8 cellular contexts compared by ENCODE assay signal in the genomic region with DNA sequence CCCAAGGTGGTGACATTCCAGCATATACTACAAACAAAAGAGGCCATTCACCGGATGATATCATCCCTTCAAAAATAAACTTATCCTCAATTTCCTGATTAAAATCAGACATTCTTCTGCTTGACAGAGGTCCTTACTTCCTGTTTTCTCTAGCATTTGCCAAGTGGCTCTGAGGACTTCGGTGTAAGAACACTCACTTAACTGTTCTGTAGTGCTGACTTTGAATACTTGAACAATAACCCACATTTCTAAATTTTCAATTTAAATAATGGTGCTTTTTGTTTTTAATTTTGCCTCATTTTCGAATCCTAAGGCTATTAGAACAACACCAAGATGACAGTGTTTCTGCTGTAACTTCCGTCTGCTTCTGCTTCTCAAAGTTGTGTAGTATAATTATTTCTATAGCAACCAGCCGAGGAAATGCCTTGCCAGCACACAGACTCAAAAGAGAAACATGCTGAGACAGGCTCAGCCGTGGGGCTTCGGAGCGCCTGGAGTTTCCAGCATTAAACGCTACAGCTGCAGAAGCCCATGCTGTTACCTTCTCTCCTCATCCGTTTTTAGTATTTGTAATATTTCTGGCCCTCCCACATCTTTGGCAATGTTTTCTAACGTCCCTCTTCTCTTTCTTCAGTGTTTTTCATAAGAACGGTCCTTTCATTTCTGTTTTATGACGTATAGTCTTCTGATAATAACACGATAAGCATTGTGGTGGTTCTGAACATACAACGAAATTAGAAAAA. TPM values are rescaled to one million over a fixed set of nuclear protein-coding genes. Genes with fewer than 3 reads are reported as not detected.
DNase-seq lines count a peak whose midpoint lies in the region; ATAC-seq and TF ChIP-seq lines count a peak whose summit lies in the region.

No MANE protein-coding gene starts in this region.

- H3K4me3 ChIP-seq in lower leg skin (ENCODE audit: low read depth, poor library complexity, severe bottlenecking) = peak overlapping the region; percentile 13

- H3K27ac Mint-ChIP-seq in dendritic cell treated with granulocyte-macrophage colony-stimulating factor and Interleukin-4, amounts not matched to agents 40 ng/mL and 50 ng/mL, for 4 days = peak overlapping the region; percentile 96

- intact Hi-C loops in dendritic cell treated with granulocyte-macrophage colony-stimulating factor and Interleukin-4, amounts not matched to agents 40 ng/mL and 50 ng/mL, for 4 days (cut with micrococcal nuclease) = loop anchor here (1.0 to 10.0 kb wide), 2 partner anchors 19 to 1497 kb away; a partner anchor contains a TSS
- intact Hi-C loops in lower leg skin (cut with DNase I; ENCODE audit: low total_unique reads) = no loop called here

- no peaks in the 10 kb centered on the region for H3K27me3 Mint-ChIP-seq in dendritic cell treated with granulocyte-macrophage colony-stimulating factor and Interleukin-4, amounts not matched to agents 40 ng/mL and 50 ng/mL, for 4 days

- TF ChIP-seq POLR2A in lower leg skin (IDR thresholded peaks at IDR 0.05) = no peak

- DNase-seq in NCI-H2196 treated with DMSO at 0.1 percent for 48 hours (lab: John Stamatoyannopoulos, UW; ENCODE audit: unreplicated experiment) (peak; percentile 46), lower leg skin (ENCODE audit: low spot score in 2 of 2) (peak; percentile 90 to 93), NCI-H524 treated with DMSO at 0.1 percent for 48 hours (lab: John Stamatoyannopoulos, UW) (no peak)
- peak; percentile 68 for DNase-seq in activated CD4-positive, alpha-beta T cell treated with anti-CD3 and anti-CD28 coated beads, Interleukin-2, amount 50 U/mL, for 1 hour
- peak; percentile 65 for DNase-seq in stimulated activated CD4-positive, alpha-beta T cell treated with anti-CD3 and anti-CD28 coated beads, Interleukin-4, amount 100 ng/mL, for 24 hours

- H3K9me3 Mint-ChIP-seq in dendritic cell treated with granulocyte-macrophage colony-stimulating factor and Interleukin-4, amounts not matched to agents 40 ng/mL and 50 ng/mL, for 4 days = no peaks in the 10 kb centered on the region

- peaks cover 26% of the 10 kb centered on the region for H3K4me1 Mint-ChIP-seq in dendritic cell treated with granulocyte-macrophage colony-stimulating factor and Interleukin-4, amounts not matched to agents 40 ng/mL and 50 ng/mL, for 4 days (ENCODE audit: low read depth)

- TF ChIP-seq CTCF in lower leg skin (IDR thresholded peaks at IDR 0.05) = no peak

- H3K4me3 Mint-ChIP-seq in dendritic cell treated with granulocyte-macrophage colony-stimulating factor and Interleukin-4, amounts not matched to agents 40 ng/mL and 50 ng/mL, for 4 days = peak overlapping the region; percentile 80

- ATAC-seq in GM18517 (IDR thresholded peaks at IDR 0.05; ENCODE audit: unreplicated experiment) (peak; percentile 97), HG02970 (IDR thresholded peaks at IDR 0.05; ENCODE audit: low FRiP score, unreplicated experiment) (peak; percentile 92)

- peaks cover 6% of the 10 kb centered on the region for H3K36me3 Mint-ChIP-seq in dendritic cell treated with granulocyte-macrophage colony-stimulating factor and Interleukin-4, amounts not matched to agents 40 ng/mL and 50 ng/mL, for 4 days (ENCODE audit: low read depth)

- WGBS in lower leg skin, 2 donors = 0 to 1% methylated on average over 15 of the region's 15 CpGs

RNA-seq across cellular contexts. Expression of a gene that starts 19.5 kb away (rescaled TPM):
- 100 to 1,000 TPM; 146 to 284 (median 173) TPM for total RNA-seq in lower leg skin
